ENCODE assay signal across 24 cellular contexts in the genomic region with DNA sequence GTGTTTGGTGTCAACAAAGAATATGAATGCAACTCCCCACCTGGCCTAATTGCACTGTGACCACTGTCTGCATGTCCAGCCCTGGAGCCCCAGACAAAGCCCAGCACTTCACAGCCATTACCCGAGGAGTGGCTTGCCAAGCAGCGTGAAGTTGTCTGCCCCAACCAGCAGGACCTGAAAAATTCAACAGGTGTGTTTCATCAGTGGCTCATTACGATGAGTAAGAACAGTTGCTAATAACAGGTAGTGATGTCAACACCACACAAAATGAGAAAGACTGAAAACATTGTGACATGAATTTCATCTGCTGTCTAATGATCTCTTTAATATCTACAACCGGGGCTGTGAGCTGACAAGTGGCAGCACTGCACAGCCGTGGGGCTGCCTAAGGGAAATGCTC. TPM values are rescaled to one million over a fixed set of nuclear protein-coding genes. Genes with fewer than 3 reads are reported as not detected.
A peak's percentile ranks its signal among the peaks of the same experiment; 100 is the strongest.
DNase-seq lines count a peak whose midpoint lies in the region; ATAC-seq, FAIRE-seq and TF ChIP-seq lines count a peak whose summit lies in the region.
"Had no signal": no experiment of that assay in that cellular context is flagged by ENCODE, and none has a peak within 500 bp of the region (broad histone marks: within the 10 kb centered on the region; RNA-seq: fewer than 3 reads in every experiment).

No MANE protein-coding gene starts in this region.

- H3K27me3 ChIP-seq in GM12878 (replicated peaks in 1 of 2; ENCODE audit: control insufficient read depth in 2 of 2, insufficient read depth in 2 of 2, low read length in 1 of 2) = no peaks in the 10 kb centered on the region
- H3K27me3 ChIP-seq in keratinocyte (ENCODE audit: control insufficient read depth, extremely low read depth, insufficient read depth, low read length) = no peaks in the 10 kb centered on the region
- H3K27me3 ChIP-seq: BLaER1, SJSA1 had no signal

- CTCF ChIA-PET in GM12878 (lab: Yijun Ruan, JAX) (no interaction called here), Calu3 (lab: Charles Lee) (no interaction called here)

- POLR2A ChIA-PET in GM12878 (lab: Charles Lee) = no interaction called here

- no peaks in the 10 kb centered on the region for H3K79me2 ChIP-seq in GM12878 (ENCODE audit: control insufficient read depth, insufficient read depth, low read length)
- peaks cover under 1% of the 10 kb centered on the region for H3K79me2 ChIP-seq in keratinocyte (ENCODE audit: control insufficient read depth, insufficient read depth, low read length)

- H3K4me3 Mint-ChIP-seq in activated naive CD8-positive, alpha-beta T cell treated with anti-CD3 and anti-CD28 coated beads for 36 hours = no peak overlapping the region
- H3K4me3 Mint-ChIP-seq in activated naive CD8-positive, alpha-beta T cell treated with anti-CD3 and anti-CD28 coated beads, Interleukin-2, amount 50 U/mL, for 24 hours = no peak overlapping the region
- no peak overlapping the region for H3K4me3 Mint-ChIP-seq in Calu3 (ENCODE audit: low read depth, unreplicated experiment)
- H3K4me3 Mint-ChIP-seq: CD4-positive, CD25-positive, alpha-beta regulatory T cell; T-cell had no signal

- WGBS in GM12878 (ENCODE audit: insufficient coverage, insufficient replicate concordance, low lambda C conversion rate, missing lambda C conversion rate) = 65% methylated on average over 5 of the region's 5 CpGs

- intact Hi-C loops in GM12878 (cut with micrococcal nuclease; ENCODE audit: unreplicated experiment) = no loop called here
- intact Hi-C loops in Calu3 (cut with micrococcal nuclease; ENCODE audit: unreplicated experiment) = no loop called here

- no peak overlapping the region for H3K9ac ChIP-seq in GM12878 (ENCODE audit: control insufficient read depth, insufficient read depth, low read length)
- no peak overlapping the region for H3K9ac ChIP-seq in keratinocyte (ENCODE audit: control insufficient read depth, extremely low read depth, insufficient read depth, low read length)
- H3K9ac ChIP-seq: BLaER1 had no signal

- no peak for DNase-seq in activated naive CD8-positive, alpha-beta T cell treated with anti-CD3 and anti-CD28 coated beads for 36 hours
- no peak for DNase-seq in activated naive CD8-positive, alpha-beta T cell treated with anti-CD3 and anti-CD28 coated beads, Interleukin-2, amount 50 U/mL, for 24 hours
- DNase-seq in NCI-H69 (lab: John Stamatoyannopoulos, UW) (peak; percentile 14), GM12878 (ENCODE audit: low read depth, low spot score) (no peak), keratinocyte (ENCODE audit: low read depth, low spot score) (no peak), Calu3 (no peak), GM03348 (ENCODE audit: low spot score) (no peak), KBM-7 (no peak)
- DNase-seq: CD4-positive, CD25-positive, alpha-beta regulatory T cell; GOT3; NCI-H1048; NCI-H187; NCI-H2081 treated with DMSO at 0.1 percent for 48 hours; NCI-H2171; NCI-H226; NCI-H510A; Right ventricle myocardium superior; T-cell had no signal

- peaks cover 9% of the 10 kb centered on the region for H3K4me1 Mint-ChIP-seq in activated naive CD8-positive, alpha-beta T cell treated with anti-CD3 and anti-CD28 coated beads for 36 hours
- H3K4me1 Mint-ChIP-seq in activated naive CD8-positive, alpha-beta T cell treated with anti-CD3 and anti-CD28 coated beads, Interleukin-2, amount 50 U/mL, for 24 hours = peaks cover 6% of the 10 kb centered on the region
- H3K4me1 Mint-ChIP-seq in Calu3 (ENCODE audit: low read depth, unreplicated experiment) = no peaks in the 10 kb centered on the region
- H3K4me1 Mint-ChIP-seq: CD4-positive, CD25-positive, alpha-beta regulatory T cell; T-cell had no signal

- no peak for ATAC-seq in activated naive CD8-positive, alpha-beta T cell treated with anti-CD3 and anti-CD28 coated beads, Interleukin-2, amount 50 U/mL, for 24 hours
- ATAC-seq in GM12878 = no peak
- ATAC-seq: K562, T-cell had no signal

- H3K4me3 ChIP-seq in GM12878 = no peak overlapping the region
- H3K4me3 ChIP-seq in keratinocyte (ENCODE audit: control insufficient read depth in 2 of 3, extremely low read depth in 1 of 3, insufficient read depth in 2 of 3, low read depth in 1 of 3, low read length in 3 of 3) = no peak overlapping the region
- H3K4me3 ChIP-seq: BLaER1, HAP-1, K562, SJSA1 had no signal

- H2AFZ ChIP-seq in GM12878 (ENCODE audit: control insufficient read depth, low read depth, low read length) (no peak overlapping the region), keratinocyte (ENCODE audit: control insufficient read depth, low read length) (no peak overlapping the region)

- no peak for FAIRE-seq in GM12878 (lab: Jason Lieb, UNC)
- FAIRE-seq in keratinocyte (lab: Jason Lieb, UNC) = no peak
- FAIRE-seq: A204.1, D721Med, K562 had no signal

- no TSS peak for BruUV-seq in GM12878 (replicated peaks; lab: Mats Ljungman, UMichigan)
- no TSS peak for BruUV-seq in Calu3 (replicated peaks; lab: Mats Ljungman, UMichigan)

- TF ChIP-seq EP300 in GM12878 (IDR thresholded peaks at IDR 0.05; ENCODE audit: borderline replicate concordance in 1 of 2, control insufficient read depth in 1 of 2, low read depth in 2 of 2, low read length in 2 of 2) = no peak

- no peaks in the 10 kb centered on the region for H3K9me3 Mint-ChIP-seq in activated naive CD8-positive, alpha-beta T cell treated with anti-CD3 and anti-CD28 coated beads for 36 hours
- no peaks in the 10 kb centered on the region for H3K9me3 Mint-ChIP-seq in activated naive CD8-positive, alpha-beta T cell treated with anti-CD3 and anti-CD28 coated beads, Interleukin-2, amount 50 U/mL, for 24 hours
- H3K9me3 Mint-ChIP-seq in Calu3 (ENCODE audit: low read depth, unreplicated experiment) = no peaks in the 10 kb centered on the region
- H3K9me3 Mint-ChIP-seq: CD4-positive, CD25-positive, alpha-beta regulatory T cell; T-cell had no signal

- H3K36me3 ChIP-seq in GM12878 (ENCODE audit: control insufficient read depth in 2 of 2, insufficient read depth in 2 of 2, low read length in 1 of 2) = peaks cover 18 to 43% of the 10 kb centered on the region in 2 experiments; a peak in 3 of 4 replicates
- peaks cover 39 to 46% of the 10 kb centered on the region in 2 experiments for H3K36me3 ChIP-seq in keratinocyte (ENCODE audit: control insufficient read depth in 2 of 2, extremely low read depth in 1 of 2, insufficient read depth in 2 of 2, low read length in 2 of 2)

- TF ChIP-seq POLR2A in GM12878 (IDR thresholded peaks at IDR 0.05; ENCODE audit: low read depth, low read length) = no peak

- H3K4me1 ChIP-seq in GM12878 (ENCODE audit: control insufficient read depth, insufficient read depth, low read length) (no peaks in the 10 kb centered on the region), keratinocyte (ENCODE audit: control insufficient read depth, extremely low read depth, insufficient read depth, low read length) (peaks cover 2% of the 10 kb centered on the region)
- H3K4me1 ChIP-seq: HAP-1 had no signal

- no peaks in the 10 kb centered on the region for H3K9me1 ChIP-seq in keratinocyte (ENCODE audit: control insufficient read depth, extremely low read depth, insufficient read depth, low read length)

- H3K27ac Mint-ChIP-seq in activated naive CD8-positive, alpha-beta T cell treated with anti-CD3 and anti-CD28 coated beads for 36 hours = peak overlapping the region; percentile 8
- H3K27ac Mint-ChIP-seq in activated naive CD8-positive, alpha-beta T cell treated with anti-CD3 and anti-CD28 coated beads, Interleukin-2, amount 50 U/mL, for 24 hours = no peak overlapping the region
- H3K27ac Mint-ChIP-seq in Calu3 (ENCODE audit: unreplicated experiment) = no peak overlapping the region
- H3K27ac Mint-ChIP-seq: T-cell had no signal

- no peak for TF ChIP-seq RAD21 in GM12878 (IDR thresholded peaks at IDR 0.05; ENCODE audit: insufficient read depth, low read depth, low read length)

- no peaks in the 10 kb centered on the region for H4K20me1 ChIP-seq in GM12878 (ENCODE audit: control insufficient read depth, insufficient read depth)
- no peaks in the 10 kb centered on the region for H4K20me1 ChIP-seq in keratinocyte (ENCODE audit: control insufficient read depth, extremely low read depth, insufficient read depth, low read length)

- no peaks in the 10 kb centered on the region for H3K9me3 ChIP-seq in GM12878 (replicated peaks; ENCODE audit: control insufficient read depth, insufficient read depth, low read length)
- no peaks in the 10 kb centered on the region for H3K9me3 ChIP-seq in keratinocyte (ENCODE audit: control insufficient read depth, low read depth, low read length)
- H3K9me3 ChIP-seq: BLaER1, HAP-1, SJSA1 had no signal

- in situ Hi-C loops in GM12878 (cut with MboI) = no loop called here
- in situ Hi-C loops in KBM-7 (cut with MboI; ENCODE audit: low pct_unique_long_range_greater_than_20kb, low sequenced_read_pairs) = no loop called here

- TF ChIP-seq CTCF in GM12878 (IDR thresholded peaks at IDR 0.05 in 2 of 3, conservative IDR thresholded peaks at IDR 0.05 in 1 of 3; ENCODE audit: control insufficient read depth in 2 of 3, extremely low read depth in 1 of 3, insufficient read depth in 1 of 3, low read depth in 3 of 3, low read length in 3 of 3) = no peak
- TF ChIP-seq CTCF in keratinocyte (optimal IDR thresholded peaks at IDR 0.05 in 1 of 3, IDR thresholded peaks at IDR 0.05 in 1 of 3, conservative IDR thresholded peaks at IDR 0.05 in 1 of 3; ENCODE audit: extremely low read depth in 1 of 3, insufficient read depth in 2 of 3, low read length in 3 of 3) = no peak
- TF ChIP-seq CTCF in Calu3 (IDR thresholded peaks at IDR 0.05; ENCODE audit: unreplicated experiment) = no peak

- H3K4me2 ChIP-seq in GM12878 (ENCODE audit: control insufficient read depth, insufficient read depth) = no peak overlapping the region
- H3K4me2 ChIP-seq in keratinocyte (ENCODE audit: control insufficient read depth, extremely low read depth, insufficient read depth, low read depth, low read length) = no peak overlapping the region
- H3K4me2 ChIP-seq: BLaER1 had no signal

- dilution Hi-C loops in keratinocyte (cut with MboI; ENCODE audit: extremely low pct_ligation_motif_present, low sequenced_read_pairs) = no loop called here

- H3K27me3 Mint-ChIP-seq in activated naive CD8-positive, alpha-beta T cell treated with anti-CD3 and anti-CD28 coated beads for 36 hours = no peaks in the 10 kb centered on the region
- H3K27me3 Mint-ChIP-seq in activated naive CD8-positive, alpha-beta T cell treated with anti-CD3 and anti-CD28 coated beads, Interleukin-2, amount 50 U/mL, for 24 hours = no peaks in the 10 kb centered on the region
- H3K27me3 Mint-ChIP-seq in Calu3 (ENCODE audit: unreplicated experiment) = no peaks in the 10 kb centered on the region
- H3K27me3 Mint-ChIP-seq: CD4-positive, CD25-positive, alpha-beta regulatory T cell; T-cell had no signal

- H3K27ac ChIP-seq in GM12878 (ENCODE audit: control insufficient read depth, insufficient read depth) = no peak overlapping the region
- peak overlapping the region; percentile 14 for H3K27ac ChIP-seq in keratinocyte (ENCODE audit: control insufficient read depth, insufficient read depth, low read length)
- H3K27ac ChIP-seq: BLaER1, SJSA1 had no signal

- RAD21 ChIA-PET in GM12878 (lab: Charles Lee; ENCODE audit: unreplicated experiment) = no interaction called here

- SMC1A ChIA-PET in GM12878 (lab: Charles Lee; ENCODE audit: uncharacterized antibody, unreplicated experiment) = no interaction called here

- H3K36me3 Mint-ChIP-seq in activated naive CD8-positive, alpha-beta T cell treated with anti-CD3 and anti-CD28 coated beads for 36 hours = peaks cover 6% of the 10 kb centered on the region
- peaks cover 34% of the 10 kb centered on the region for H3K36me3 Mint-ChIP-seq in activated naive CD8-positive, alpha-beta T cell treated with anti-CD3 and anti-CD28 coated beads, Interleukin-2, amount 50 U/mL, for 24 hours (ENCODE audit: low read depth)
- peaks cover 30% of the 10 kb centered on the region for H3K36me3 Mint-ChIP-seq in Calu3 (ENCODE audit: insufficient read depth, unreplicated experiment)

RNA-seq across cellular contexts. Expression of a gene that starts 10.3 kb away (rescaled TPM):
- 100 to 1,000 TPM; 118 to 127 TPM for total RNA-seq in activated naive CD8-positive, alpha-beta T cell treated with anti-CD3 and anti-CD28 coated beads for 36 hours
- 18.4 and 19.7 TPM in 2 replicates for total RNA-seq in GM12878 (2013; cell fraction: nucleolus; rRNA removed)
- total RNA-seq in GM12878 (2014; rRNA removed) = 113 and 127 TPM in 2 replicates
- total RNA-seq in GM12878 (2014; rRNA removed; fragmentation: Illumina TruSeq; extraction: Trizol) = 92.1 and 102 TPM in 2 replicates
- total RNA-seq in GM12878 (2021) = 96.5 and 102 TPM in 2 replicates
- polyA plus RNA-seq in GM12878 (2011; ENCODE audit: low read depth) = 31.3 TPM
- polyA plus RNA-seq in GM12878 (2011; rRNA removed) = 85.8 and 131 TPM in 2 replicates
- 75.5 and 105 TPM in 2 replicates for polyA plus RNA-seq in GM12878 (2011; cell fraction: cytosol; rRNA removed)
- polyA plus RNA-seq in GM12878 (2011; cell fraction: nucleus; rRNA removed) = 58.2 and 61.3 TPM in 2 replicates
- polyA plus RNA-seq in GM12878 (2012) = 70.0 and 75.5 TPM in 2 replicates
- 69.3 and 86.6 TPM in 2 replicates for polyA plus RNA-seq in GM12878 (2014; fragmentation: Illumina TruSeq; extraction: Trizol)
- polyA plus RNA-seq in GM12878 (2014; fragmentation: Nextera tagmentation; extraction: Ambion mirVana) = 100 to 1,000 TPM; 194 to 283 TPM
- polyA plus RNA-seq in GM12878 (2014; rRNA removed) = 129 and 140 TPM in 2 replicates
- polyA plus RNA-seq in GM12878 (2016; fragmentation: Nextera tagmentation; extraction: Ambion mirVana) = 100 to 1,000 TPM; 247 to 256 TPM
- polyA minus RNA-seq in GM12878 (2011; rRNA and poly(A)+ RNA removed) = 37.8 and 45.4 TPM in 2 replicates
- 17.0 and 25.8 TPM in 2 replicates for polyA minus RNA-seq in GM12878 (2011; cell fraction: cytosol; rRNA and poly(A)+ RNA removed)
- polyA minus RNA-seq in GM12878 (2011; cell fraction: nucleus; rRNA and poly(A)+ RNA removed) = 24.1 and 43.1 TPM in 2 replicates
- polyA plus RNA-seq in keratinocyte = 85.8 to 120 TPM (median 115 TPM) in 3 replicates
- polyA plus RNA-seq in keratinocyte (2011; ENCODE audit: low read depth) = 39.1 TPM
- polyA plus RNA-seq in keratinocyte (2011; cell fraction: cytosol; rRNA removed) = 69.4 and 91.8 TPM in 2 replicates
- polyA plus RNA-seq in keratinocyte (2011; cell fraction: nucleus; rRNA removed) = 38.2 and 40.5 TPM in 2 replicates
- polyA plus RNA-seq in keratinocyte (2012; ENCODE audit: low replicate concordance) = 65.3 and 103 TPM in 2 replicates
- 26.2 to 34.7 TPM (median 31.8 TPM) in 3 replicates for polyA minus RNA-seq in keratinocyte
- polyA minus RNA-seq in keratinocyte (2011; cell fraction: cytosol; rRNA and poly(A)+ RNA removed) = 67.5 TPM
- 12.7 and 12.9 TPM in 2 replicates for polyA minus RNA-seq in keratinocyte (2011; cell fraction: nucleus; rRNA and poly(A)+ RNA removed)
- total RNA-seq in Calu3 (2022) = 79.7 and 83.4 TPM in 2 replicates

RNA-seq across cellular contexts. Expression of a gene that starts 10.4 kb away (rescaled TPM):
- total RNA-seq in activated naive CD8-positive, alpha-beta T cell treated with anti-CD3 and anti-CD28 coated beads for 36 hours = 10 to 100 TPM; 25.5 to 27.0 TPM
- total RNA-seq in GM12878 (2013; cell fraction: nucleolus; rRNA removed) = 29.3 and 43.7 TPM in 2 replicates
- 7.5 and 7.8 TPM in 2 replicates for total RNA-seq in GM12878 (2014; rRNA removed)
- 6.3 and 7.4 TPM in 2 replicates for total RNA-seq in GM12878 (2014; rRNA removed; fragmentation: Illumina TruSeq; extraction: Trizol)
- 17.1 and 20.1 TPM in 2 replicates for total RNA-seq in GM12878 (2021)
- 3.4 TPM for polyA plus RNA-seq in GM12878 (2011; ENCODE audit: low read depth)
- 7.6 and 12.8 TPM in 2 replicates for polyA plus RNA-seq in GM12878 (2011; rRNA removed)
- 8.4 and 10.5 TPM in 2 replicates for polyA plus RNA-seq in GM12878 (2011; cell fraction: cytosol; rRNA removed)
- polyA plus RNA-seq in GM12878 (2011; cell fraction: nucleus; rRNA removed) = 56.2 and 70.0 TPM in 2 replicates
- polyA plus RNA-seq in GM12878 (2012) = 6.9 and 7.0 TPM in 2 replicates
- 5.7 and 9.8 TPM in 2 replicates for polyA plus RNA-seq in GM12878 (2014; fragmentation: Illumina TruSeq; extraction: Trizol)
- 1 to 10 TPM; 1.4 to 1.6 TPM for polyA plus RNA-seq in GM12878 (2014; fragmentation: Nextera tagmentation; extraction: Ambion mirVana)
- polyA plus RNA-seq in GM12878 (2014; rRNA removed) = 13.4 and 13.9 TPM in 2 replicates
- polyA plus RNA-seq in GM12878 (2016; fragmentation: Nextera tagmentation; extraction: Ambion mirVana) = 10 to 100 TPM; 12.6 to 13.2 TPM
- 9.9 and 13.0 TPM in 2 replicates for polyA minus RNA-seq in GM12878 (2011; rRNA and poly(A)+ RNA removed)
- 5.6 and 6.4 TPM in 2 replicates for polyA minus RNA-seq in GM12878 (2011; cell fraction: cytosol; rRNA and poly(A)+ RNA removed)
- polyA minus RNA-seq in GM12878 (2011; cell fraction: nucleus; rRNA and poly(A)+ RNA removed) = 19.2 and 31.2 TPM in 2 replicates
- polyA plus RNA-seq in keratinocyte = 6.2 to 10.0 TPM (median 7.3 TPM) in 3 replicates
- polyA plus RNA-seq in keratinocyte (2011; ENCODE audit: low read depth) = 8.5 TPM
- 4.2 and 7.1 TPM in 2 replicates for polyA plus RNA-seq in keratinocyte (2011; cell fraction: cytosol; rRNA removed)
- 21.3 and 27.7 TPM in 2 replicates for polyA plus RNA-seq in keratinocyte (2011; cell fraction: nucleus; rRNA removed)
- polyA plus RNA-seq in keratinocyte (2012; ENCODE audit: low replicate concordance) = 6.8 and 7.4 TPM in 2 replicates
- 8.4 to 19.3 TPM (median 12.9 TPM) in 3 replicates for polyA minus RNA-seq in keratinocyte
- 8.1 TPM for polyA minus RNA-seq in keratinocyte (2011; cell fraction: cytosol; rRNA and poly(A)+ RNA removed)
- polyA minus RNA-seq in keratinocyte (2011; cell fraction: nucleus; rRNA and poly(A)+ RNA removed) = 12.2 and 14.3 TPM in 2 replicates
- 27.6 and 32.4 TPM in 2 replicates for total RNA-seq in Calu3 (2022)

RNA-seq across cellular contexts. Expression of a gene that starts 51.6 kb away (rescaled TPM):
- 10 to 100 TPM; 12.8 to 15.4 TPM for total RNA-seq in activated naive CD8-positive, alpha-beta T cell treated with anti-CD3 and anti-CD28 coated beads for 36 hours
- 11.0 and 15.9 TPM in 2 replicates for total RNA-seq in GM12878 (2013; cell fraction: nucleolus; rRNA removed)
- total RNA-seq in GM12878 (2014; rRNA removed) = 6.6 and 7.6 TPM in 2 replicates
- 7.0 and 7.5 TPM in 2 replicates for total RNA-seq in GM12878 (2014; rRNA removed; fragmentation: Illumina TruSeq; extraction: Trizol)
- total RNA-seq in GM12878 (2021) = 17.5 and 17.8 TPM in 2 replicates
- polyA plus RNA-seq in GM12878 (2011; ENCODE audit: low read depth) = 6.4 TPM
- polyA plus RNA-seq in GM12878 (2011; rRNA removed) = 2.5 and 4.5 TPM in 2 replicates
- 3.3 and 4.3 TPM in 2 replicates for polyA plus RNA-seq in GM12878 (2011; cell fraction: cytosol; rRNA removed)
- polyA plus RNA-seq in GM12878 (2011; cell fraction: nucleus; rRNA removed) = 5.9 and 8.1 TPM in 2 replicates
- 4.9 and 7.9 TPM in 2 replicates for polyA plus RNA-seq in GM12878 (2012)
- 7.4 and 10.9 TPM in 2 replicates for polyA plus RNA-seq in GM12878 (2014; fragmentation: Illumina TruSeq; extraction: Trizol)
- polyA plus RNA-seq in GM12878 (2014; fragmentation: Nextera tagmentation; extraction: Ambion mirVana) = 1 to 10 TPM; 1.1 to 2.1 TPM
- polyA plus RNA-seq in GM12878 (2014; rRNA removed) = 7.9 and 9.6 TPM in 2 replicates
- polyA plus RNA-seq in GM12878 (2016; fragmentation: Nextera tagmentation; extraction: Ambion mirVana) = 1 to 10 TPM; 4.9 to 5.4 TPM
- polyA minus RNA-seq in GM12878 (2011; rRNA and poly(A)+ RNA removed) = 7.9 and 11.6 TPM in 2 replicates
- 4.8 and 6.0 TPM in 2 replicates for polyA minus RNA-seq in GM12878 (2011; cell fraction: cytosol; rRNA and poly(A)+ RNA removed)
- polyA minus RNA-seq in GM12878 (2011; cell fraction: nucleus; rRNA and poly(A)+ RNA removed) = 2.4 and 5.0 TPM in 2 replicates
- 12.0 to 25.5 TPM (median 12.9 TPM) in 3 replicates for polyA plus RNA-seq in keratinocyte
- polyA plus RNA-seq in keratinocyte (2011; ENCODE audit: low read depth) = 17.0 TPM
- polyA plus RNA-seq in keratinocyte (2011; cell fraction: cytosol; rRNA removed) = 10.7 and 11.6 TPM in 2 replicates
- 35.0 and 37.1 TPM in 2 replicates for polyA plus RNA-seq in keratinocyte (2011; cell fraction: nucleus; rRNA removed)
- polyA plus RNA-seq in keratinocyte (2012; ENCODE audit: low replicate concordance) = 13.3 and 25.6 TPM in 2 replicates
- 36.9 to 65.1 TPM (median 42.2 TPM) in 3 replicates for polyA minus RNA-seq in keratinocyte
- 33.8 TPM for polyA minus RNA-seq in keratinocyte (2011; cell fraction: cytosol; rRNA and poly(A)+ RNA removed)
- polyA minus RNA-seq in keratinocyte (2011; cell fraction: nucleus; rRNA and poly(A)+ RNA removed) = 70.4 and 95.8 TPM in 2 replicates
- total RNA-seq in Calu3 (2022) = 45.9 and 49.8 TPM in 2 replicates
